14 cellular contexts compared by ENCODE assay signal in genomic region chr7:16587785-16588184, GRCh38. TPM values are rescaled to one million over a fixed set of nuclear protein-coding genes. Genes with fewer than 3 reads are reported as not detected.
A peak's percentile ranks its signal among the peaks of the same experiment; 100 is the strongest.
DNase-seq lines count a peak whose midpoint lies in the region; ATAC-seq, FAIRE-seq and TF ChIP-seq lines count a peak whose summit lies in the region.
"Had no signal": no experiment of that assay in that cellular context is flagged by ENCODE, and none has a peak within 500 bp of the region (broad histone marks: within the 10 kb centered on the region; RNA-seq: fewer than 3 reads in every experiment).

No MANE protein-coding gene starts in this region.

- FAIRE-seq in K562 (lab: Jason Lieb, UNC) (peak; percentile 65), pancreas (lab: Jason Lieb, UNC) (no peak)
- FAIRE-seq: bronchial epithelial cell, endothelial cell of umbilical vein had no signal

- WGBS in K562 (ENCODE audit: insufficient coverage, low coverage, missing lambda C conversion rate) = 31% methylated on average over 7 of the region's 7 CpGs
- WGBS in pancreas, 2 donors = 45 to 47% methylated on average over 7 of the region's 7 CpGs

- 0 out of 2 replicates have a peak overlapping the region, but pooled peaks have one; percentile 63 for H2AFZ ChIP-seq in GM23338
- peak overlapping the region; percentile 63 for H2AFZ ChIP-seq in K562 (ENCODE audit: low read depth, low read length)

- TF ChIP-seq CTCF in GM23338 (conservative IDR thresholded peaks at IDR 0.05; ENCODE audit: low read depth in 2 of 2) = no peak
- no peak for TF ChIP-seq CTCF in K562 (IDR thresholded peaks at IDR 0.05 in 2 of 3, conservative IDR thresholded peaks at IDR 0.05 in 1 of 3; ENCODE audit: insufficient read depth in 2 of 3, low read depth in 1 of 3, low read length in 3 of 3)
- TF ChIP-seq CTCF in pancreas (IDR thresholded peaks at IDR 0.05) = no peak
- no peak for TF ChIP-seq CTCF in CD8-positive, alpha-beta T cell (IDR thresholded peaks at IDR 0.05)

- no peak overlapping the region for H3K27ac Mint-ChIP-seq in GM23338
- no peak overlapping the region for H3K27ac Mint-ChIP-seq in CD8-positive, alpha-beta T cell
- H3K27ac Mint-ChIP-seq: activated CD8-positive, alpha-beta T cell treated with anti-CD3 and anti-CD28 coated beads for 36 hours; HFFc6 had no signal

- in situ Hi-C loops in K562 (cut with MboI) = no loop called here

- H4K20me1 ChIP-seq in GM23338 (replicated peaks; ENCODE audit: insufficient read depth) = no peaks in the 10 kb centered on the region
- H4K20me1 ChIP-seq in K562 (replicated peaks; ENCODE audit: control insufficient read depth, insufficient read depth, low read length) = no peaks in the 10 kb centered on the region

- TF ChIP-seq RAD21 in K562 (CRISPR knock-in tag; conservative IDR thresholded peaks at IDR 0.05 in 1 of 2, IDR thresholded peaks at IDR 0.05 in 1 of 2) = no peak

- H3K79me2 ChIP-seq in GM23338 (replicated peaks; ENCODE audit: insufficient read depth) = no peaks in the 10 kb centered on the region
- H3K79me2 ChIP-seq in K562 (ENCODE audit: control insufficient read depth, insufficient read depth, low read length) = no peaks in the 10 kb centered on the region

- H3K4me3 ChIP-seq in GM23338 (no peak overlapping the region), K562 (no peak overlapping the region), pancreas (peak overlapping the region in 2 of 4 donors; percentile 3 to 30)
- no peak overlapping the region for H3K4me3 ChIP-seq in CD8-positive, alpha-beta T cell (ENCODE audit: low read depth, low read length)
- H3K4me3 ChIP-seq: smooth muscle cell had no signal

- no peak for DNase-seq in GM23338 (ENCODE audit: low spot score)
- peak; percentile 70 for DNase-seq in NCI-H2227 treated with DMSO at 0.1 percent for 48 hours (lab: John Stamatoyannopoulos, UW)
- DNase-seq in K562 (ENCODE audit: extremely low read depth in 1 of 4, low spot score in 3 of 4) = no peak
- DNase-seq in pancreas = peak in 2 of 6 donors; percentile 28 to 49
- no peak for DNase-seq in dermis blood vessel endothelial cell
- DNase-seq in stimulated activated CD4-positive, alpha-beta T cell treated with anti-CD3 and anti-CD28 coated beads, Interleukin-2, amount 100 ng/mL, for 24 hours = no peak
- DNase-seq in CD8-positive, alpha-beta T cell = no peak
- DNase-seq: activated CD8-positive, alpha-beta T cell treated with anti-CD3 and anti-CD28 coated beads for 36 hours; activated naive CD4-positive, alpha-beta T cell treated with Interleukin-2 at 50 U/mL for 16 hours; HFFc6; PC-3 had no signal

- no peaks in the 10 kb centered on the region; the same call in 2 of the 3 replicates for H3K9me3 Mint-ChIP-seq in GM23338
- no peaks in the 10 kb centered on the region for H3K9me3 Mint-ChIP-seq in CD8-positive, alpha-beta T cell
- H3K9me3 Mint-ChIP-seq: activated CD8-positive, alpha-beta T cell treated with anti-CD3 and anti-CD28 coated beads for 36 hours had no signal

- H3K4me1 ChIP-seq in GM23338 (ENCODE audit: insufficient read depth) = peaks cover 14% of the 10 kb centered on the region
- H3K4me1 ChIP-seq in K562 (replicated peaks in 1 of 2; ENCODE audit: control insufficient read depth in 2 of 2, insufficient read depth in 2 of 2, low read length in 2 of 2) = peaks cover 0 to 11% of the 10 kb centered on the region in 2 experiments; a peak in 1 of 5 replicates
- peaks cover 0 to 6% (median 0%) of the 10 kb centered on the region in 3 donors for H3K4me1 ChIP-seq in pancreas
- no peaks in the 10 kb centered on the region for H3K4me1 ChIP-seq in CD8-positive, alpha-beta T cell (ENCODE audit: insufficient read depth, low read length)

- intact Hi-C loops in K562 (cut with micrococcal nuclease) (no loop called here), pancreas (cut with DNase I) (no loop called here)
- intact Hi-C loops in CD8-positive, alpha-beta T cell (cut with DNase I, micrococcal nuclease) = no loop called here

- H3K27me3 Mint-ChIP-seq in GM23338 (ENCODE audit: insufficient read depth, low read depth, poor library complexity) = peaks cover 2% of the 10 kb centered on the region
- H3K27me3 Mint-ChIP-seq in CD8-positive, alpha-beta T cell (ENCODE audit: low read depth) = peaks cover 14% of the 10 kb centered on the region

- POLR2A ChIA-PET in K562 (lab: Yijun Ruan, JAX) = interaction anchor here (0.7 to 1.2 kb wide), 2 partner anchors 12 to 614 kb away, joined by 3 read pairs; no protein-coding TSS in a partner anchor
- POLR2A ChIA-PET in CD8-positive, alpha-beta T cell (lab: Charles Lee) = no interaction called here

- no TSS peak for BruUV-seq in K562 (replicated peaks; lab: Mats Ljungman, UMichigan)

- ATAC-seq in GM23338 (peak; percentile 63), K562 (peak; percentile 50), pancreas (peak; percentile 86 to 93 (median 90))
- ATAC-seq in CD8-positive, alpha-beta T cell = no peak
- ATAC-seq: activated CD8-positive, alpha-beta T cell treated with anti-CD3 and anti-CD28 coated beads for 36 hours; PC-3 had no signal

- H3K9ac ChIP-seq in K562 (ENCODE audit: insufficient read depth in 1 of 2, low read depth in 2 of 2, low read length in 2 of 2) = peak overlapping the region in 1 of 2 experiments; percentile 26; a peak in 1 of 4 replicates

- H3K27ac ChIP-seq in GM23338 (ENCODE audit: low read depth) (no peak overlapping the region), K562 (ENCODE audit: extremely low read depth, low read depth, low read length) (no peak overlapping the region), pancreas (no peak overlapping the region)
- H3K27ac ChIP-seq in CD8-positive, alpha-beta T cell (ENCODE audit: low read depth, low read length) = no peak overlapping the region

- no peak for TF ChIP-seq POLR2A in K562 (conservative IDR thresholded peaks at IDR 0.05)

- CTCF ChIA-PET in K562 (lab: Yijun Ruan, JAX; ENCODE audit: low intra/inter-chr PET ratio) = no interaction called here
- CTCF ChIA-PET in CD8-positive, alpha-beta T cell (lab: Charles Lee) = interaction anchor here (1.3 kb wide), 1 partner anchor 10 kb away, joined by 3 read pairs; no protein-coding TSS in a partner anchor

- H3K9me1 ChIP-seq in K562 (ENCODE audit: control insufficient read depth, insufficient read depth, low read length) = no peaks in the 10 kb centered on the region

- H3K4me3 Mint-ChIP-seq in GM23338 = no peak overlapping the region
- no peak overlapping the region for H3K4me3 Mint-ChIP-seq in CD8-positive, alpha-beta T cell
- H3K4me3 Mint-ChIP-seq: activated CD8-positive, alpha-beta T cell treated with anti-CD3 and anti-CD28 coated beads for 36 hours; HFFc6 had no signal

- H3K27me3 ChIP-seq in GM23338 (ENCODE audit: insufficient read depth) (no peaks in the 10 kb centered on the region), K562 (ENCODE audit: control insufficient read depth in 2 of 2, insufficient read depth in 2 of 2, low read length in 2 of 2) (no peaks in the 10 kb centered on the region), pancreas (no peaks in the 10 kb centered on the region)
- no peaks in the 10 kb centered on the region for H3K27me3 ChIP-seq in CD8-positive, alpha-beta T cell (ENCODE audit: insufficient read depth, low read length)

- no peak for TF ChIP-seq EP300 in K562 (IDR thresholded peaks at IDR 0.05; ENCODE audit: low read length)

- H3F3A ChIP-seq in GM23338 (replicated peaks; ENCODE audit: low read depth) = no peaks in the 10 kb centered on the region

- no peaks in the 10 kb centered on the region; the same call in 2 of the 3 replicates for H3K36me3 Mint-ChIP-seq in GM23338 (ENCODE audit: low read depth)
- H3K36me3 Mint-ChIP-seq in CD8-positive, alpha-beta T cell = no peaks in the 10 kb centered on the region

- peaks cover 6% of the 10 kb centered on the region for H3K4me1 Mint-ChIP-seq in GM23338
- H3K4me1 Mint-ChIP-seq in CD8-positive, alpha-beta T cell (ENCODE audit: low read depth) = no peaks in the 10 kb centered on the region

- H3K9me2 ChIP-seq in GM23338 (ENCODE audit: insufficient read depth) = no peaks in the 10 kb centered on the region

- H3K9me3 ChIP-seq in K562 (replicated peaks; ENCODE audit: control insufficient read depth, insufficient read depth, low read depth, low read length) = no peaks in the 10 kb centered on the region
- no peaks in the 10 kb centered on the region for H3K9me3 ChIP-seq in pancreas
- H3K9me3 ChIP-seq in CD8-positive, alpha-beta T cell (ENCODE audit: low read length) = no peaks in the 10 kb centered on the region

- H3K36me3 ChIP-seq in GM23338 (ENCODE audit: insufficient read depth) = no peaks in the 10 kb centered on the region
- no peaks in the 10 kb centered on the region for H3K36me3 ChIP-seq in K562 (ENCODE audit: control insufficient read depth, insufficient read depth, low read length)
- H3K36me3 ChIP-seq in pancreas = no peaks in the 10 kb centered on the region
- no peaks in the 10 kb centered on the region for H3K36me3 ChIP-seq in CD8-positive, alpha-beta T cell (ENCODE audit: insufficient read depth, low read length)

- no peak overlapping the region for H3K4me2 ChIP-seq in GM23338
- no peak overlapping the region for H3K4me2 ChIP-seq in K562 (ENCODE audit: insufficient read depth, low read length)
- H3K4me2 ChIP-seq: smooth muscle cell had no signal

RNA-seq across cellular contexts. Expression of gene ANKMY2, which starts 57.8 kb away (rescaled TPM):
- 9.2 and 9.5 TPM in 2 replicates for total RNA-seq in GM23338 (2014; rRNA removed; shearing (Covaris generic))
- polyA plus RNA-seq in GM23338 (2016; fragmentation: Nextera tagmentation; extraction: Ambion mirVana) (3.1 and 4.4 TPM in 2 replicates), K562 (2011; rRNA removed) (58.5 and 71.5 TPM in 2 replicates), K562 (2014; fragmentation: Illumina TruSeq; extraction: Trizol) (45.7 and 48.8 TPM in 2 replicates), K562 (2014; fragmentation: Nextera tagmentation; extraction: Ambion mirVana) (10 to 100 TPM; 38.9 to 70.3 TPM), K562 (2014; rRNA removed) (45.7 and 48.4 TPM in 2 replicates), pancreas (1 to 10 TPM; 3.9 to 8.9 TPM)
- 32.4 and 48.1 TPM in 2 replicates for total RNA-seq in K562 (2011; cell fraction: chromatin; rRNA removed; ENCODE audit: low replicate concordance)
- 19.8 and 24.7 TPM in 2 replicates for total RNA-seq in K562 (2011; cell fraction: nucleolus; rRNA removed)
- 20.9 and 23.6 TPM in 2 replicates for total RNA-seq in K562 (2011; cell fraction: nucleoplasm; rRNA removed)
- total RNA-seq in K562 (2014; rRNA removed) (41.1 and 41.4 TPM in 2 replicates), K562 (2014; rRNA removed; fragmentation: Illumina TruSeq; extraction: Trizol) (57.0 and 64.3 TPM in 2 replicates), K562 (2015; rRNA removed; fragmentation: Illumina TruSeq; extraction: Trizol) (48.7 and 52.6 TPM in 2 replicates), K562 (2021) (43.7 and 44.0 TPM in 2 replicates), pancreas (10 to 100 TPM in 1 of 6 donors, 1 to 10 TPM in 5; 6.3 to 11.4 (median 8.2) TPM), dermis blood vessel endothelial cell (14.6 and 16.3 TPM in 2 replicates)
- polyA plus RNA-seq in K562 (2011; cell fraction: cytosol; rRNA removed) = 17.1 and 33.8 TPM in 2 replicates
- 37.1 and 45.7 TPM in 2 replicates for polyA plus RNA-seq in K562 (2011; cell fraction: nucleus; rRNA removed)
- polyA plus RNA-seq in K562 (2012) = 42.1 and 43.9 TPM in 2 replicates
- 78.8 and 85.3 TPM in 2 replicates for polyA minus RNA-seq in K562 (2011; rRNA and poly(A)+ RNA removed)
- 22.1 and 26.2 TPM in 2 replicates for polyA minus RNA-seq in K562 (2011; cell fraction: cytosol; rRNA and poly(A)+ RNA removed)
- polyA minus RNA-seq in K562 (2011; cell fraction: nucleus; rRNA and poly(A)+ RNA removed) = 21.3 and 34.0 TPM in 2 replicates
- 1 to 10 TPM; 3.9 TPM for total RNA-seq in CD8-positive, alpha-beta T cell

RNA-seq across cellular contexts. Expression of gene BZW2, which starts 58.2 kb away (rescaled TPM):
- total RNA-seq in GM23338 (2014; rRNA removed; shearing (Covaris generic)) = 95.3 and 108 TPM in 2 replicates
- 83.9 and 88.8 TPM in 2 replicates for polyA plus RNA-seq in GM23338 (2016; fragmentation: Nextera tagmentation; extraction: Ambion mirVana)
- total RNA-seq in K562 (2011; cell fraction: chromatin; rRNA removed; ENCODE audit: low replicate concordance) = 46.8 and 66.2 TPM in 2 replicates
- total RNA-seq in K562 (2011; cell fraction: nucleolus; rRNA removed) = 32.0 and 35.4 TPM in 2 replicates
- total RNA-seq in K562 (2011; cell fraction: nucleoplasm; rRNA removed) = 50.6 and 71.3 TPM in 2 replicates
- total RNA-seq in K562 (2014; rRNA removed) = 133 and 168 TPM in 2 replicates
- 188 and 204 TPM in 2 replicates for total RNA-seq in K562 (2014; rRNA removed; fragmentation: Illumina TruSeq; extraction: Trizol)
- 163 and 167 TPM in 2 replicates for total RNA-seq in K562 (2015; rRNA removed; fragmentation: Illumina TruSeq; extraction: Trizol)
- 146 and 159 TPM in 2 replicates for total RNA-seq in K562 (2021)
- polyA plus RNA-seq in K562 (2011; rRNA removed) = 140 and 155 TPM in 2 replicates
- 65.1 and 82.4 TPM in 2 replicates for polyA plus RNA-seq in K562 (2011; cell fraction: cytosol; rRNA removed)
- 52.4 and 74.8 TPM in 2 replicates for polyA plus RNA-seq in K562 (2011; cell fraction: nucleus; rRNA removed)
- polyA plus RNA-seq in K562 (2012) = 130 and 147 TPM in 2 replicates
- 222 and 244 TPM in 2 replicates for polyA plus RNA-seq in K562 (2014; fragmentation: Illumina TruSeq; extraction: Trizol)
- polyA plus RNA-seq in K562 (2014; fragmentation: Nextera tagmentation; extraction: Ambion mirVana) = 100 to 1,000 TPM; 251 to 316 TPM
- polyA plus RNA-seq in K562 (2014; rRNA removed) = 137 and 173 TPM in 2 replicates
- 77.1 and 82.6 TPM in 2 replicates for polyA minus RNA-seq in K562 (2011; rRNA and poly(A)+ RNA removed)
- polyA minus RNA-seq in K562 (2011; cell fraction: cytosol; rRNA and poly(A)+ RNA removed) = 80.0 and 90.3 TPM in 2 replicates
- polyA minus RNA-seq in K562 (2011; cell fraction: nucleus; rRNA and poly(A)+ RNA removed) = 16.7 and 29.4 TPM in 2 replicates
- total RNA-seq in pancreas = 10 to 100 TPM; 15.3 to 29.9 (median 21.1) TPM
- polyA plus RNA-seq in pancreas = 10 to 100 TPM; 10.5 to 12.9 TPM
- 134 and 208 TPM in 2 replicates for total RNA-seq in dermis blood vessel endothelial cell
- total RNA-seq in CD8-positive, alpha-beta T cell = 10 to 100 TPM; 23.2 to 23.8 TPM
